In genomic region chr2:38598200-38598990, GRCh38 we compare ENCODE assay signal across 10 cellular contexts. TPM values are rescaled to one million over a fixed set of nuclear protein-coding genes. Genes with fewer than 3 reads are reported as not detected.
DNase-seq lines count a peak whose midpoint lies in the region; ATAC-seq, FAIRE-seq and TF ChIP-seq lines count a peak whose summit lies in the region.
"Had no signal": no experiment of that assay in that cellular context is flagged by ENCODE, and none has a peak within 500 bp of the region (broad histone marks: within the 10 kb centered on the region; RNA-seq: fewer than 3 reads in every experiment).

No MANE protein-coding gene starts in this region.

- peak overlapping the region; percentile 87 to 97 for H3K4me3 Mint-ChIP-seq in effector memory CD8-positive, alpha-beta T cell

- peak; percentile 36 for FAIRE-seq in GM18507 (lab: Jason Lieb, UNC)
- FAIRE-seq: HTR-8/SVneo had no signal

- intact Hi-C loops in psoas muscle (cut with DNase I) = no loop called here

- TF ChIP-seq CTCF in psoas muscle (IDR thresholded peaks at IDR 0.05) (no peak), suprapubic skin (IDR thresholded peaks at IDR 0.05) (no peak)

- no peak for ATAC-seq in effector memory CD8-positive, alpha-beta T cell (replicated peaks)
- ATAC-seq in psoas muscle (no peak), GM21786 (IDR thresholded peaks at IDR 0.05; ENCODE audit: unreplicated experiment) (no peak), GM18858 (IDR thresholded peaks at IDR 0.05; ENCODE audit: unreplicated experiment) (no peak)

- no peaks in the 10 kb centered on the region for H3K36me3 ChIP-seq in psoas muscle (ENCODE audit: insufficient read depth in 1 of 2, low read depth in 1 of 2)
- H3K36me3 ChIP-seq in suprapubic skin = no peaks in the 10 kb centered on the region

- peaks cover 38 to 64% of the 10 kb centered on the region in 2 donors for H3K4me1 Mint-ChIP-seq in effector memory CD8-positive, alpha-beta T cell (ENCODE audit: low read depth in 2 of 2)

- H3K36me3 Mint-ChIP-seq in effector memory CD8-positive, alpha-beta T cell (ENCODE audit: insufficient read depth) = peaks cover 41% of the 10 kb centered on the region

- H3K4me1 ChIP-seq in psoas muscle (peaks cover 57% of the 10 kb centered on the region), suprapubic skin (peaks cover 59% of the 10 kb centered on the region)

- H3K27ac Mint-ChIP-seq in effector memory CD8-positive, alpha-beta T cell = peak overlapping the region; percentile 16 to 96

- H3K27ac ChIP-seq in psoas muscle (peak overlapping the region; percentile 97), suprapubic skin (no peak overlapping the region)

- TF ChIP-seq EP300 in suprapubic skin (IDR thresholded peaks at IDR 0.05) = no peak

- no peaks in the 10 kb centered on the region for H3K27me3 Mint-ChIP-seq in effector memory CD8-positive, alpha-beta T cell

- H3K9me3 Mint-ChIP-seq in effector memory CD8-positive, alpha-beta T cell = no peaks in the 10 kb centered on the region

- DNase-seq in GM18507 (ENCODE audit: extremely low spot score, insufficient read length, low read depth) (no peak), MV-4-11 (lab: John Stamatoyannopoulos, UW) (peak; percentile 11), psoas muscle (no peak), suprapubic skin (ENCODE audit: low spot score in 2 of 2) (no peak), NCI-H446 treated with DMSO at 0.1 percent for 48 hours (lab: John Stamatoyannopoulos, UW) (no peak)
- DNase-seq in effector memory CD8-positive, alpha-beta T cell = no peak
- DNase-seq: effector CD4-positive, alpha-beta T cell had no signal

- H3K27me3 ChIP-seq in psoas muscle (ENCODE audit: insufficient read depth in 3 of 3, low read length in 2 of 3) (no peaks in the 10 kb centered on the region), suprapubic skin (no peaks in the 10 kb centered on the region)

- 59 to 79% (median 65%) methylated on average over 5 of the region's 5 CpGs for WGBS in psoas muscle, 3 donors
- WGBS in suprapubic skin = 75% methylated on average over 5 of the region's 5 CpGs

- H3K4me3 ChIP-seq in psoas muscle (peak overlapping the region; percentile 80), suprapubic skin (no peak overlapping the region)

- no peak for TF ChIP-seq POLR2A in suprapubic skin (IDR thresholded peaks at IDR 0.05)

- H3K9me3 ChIP-seq in psoas muscle (no peaks in the 10 kb centered on the region), suprapubic skin (no peaks in the 10 kb centered on the region)

RNA-seq across cellular contexts. Expression of gene HNRNPLL, which starts 4.3 kb away (rescaled TPM):
- total RNA-seq in psoas muscle = 10 to 100 TPM; 17.8 to 22.4 (median 19.6) TPM
- 10 to 100 TPM in 1 of 3 donors, 1 to 10 TPM in 2; 6.4 to 14.6 (median 6.7) TPM for polyA plus RNA-seq in psoas muscle
- total RNA-seq in suprapubic skin = 10 to 100 TPM; 13.1 to 54.6 (median 23.4) TPM
